In genomic region chr19:45769054-45769782, GRCh38 we compare ENCODE assay signal across 8 cellular contexts. TPM values are rescaled to one million over a fixed set of nuclear protein-coding genes. Genes with fewer than 3 reads are reported as not detected.
DNase-seq lines count a peak whose midpoint lies in the region; TF ChIP-seq lines count a peak whose summit lies in the region.

TSS of gene SIX5 (minus strand) at chr19:45769252. CDS start at chr19:45768844, 408 bp downstream.

- peaks cover 14% of the 10 kb centered on the region for H3K36me3 Mint-ChIP-seq in endothelial cell (ENCODE audit: low read depth, unreplicated experiment)

- H3K27me3 Mint-ChIP-seq in endothelial cell (ENCODE audit: unreplicated experiment), result peaks cover 29% of the 10 kb centered on the region

- H3K4me3 Mint-ChIP-seq in endothelial cell (ENCODE audit: unreplicated experiment), result peak within 1 kb of the TSS; percentile 93

- H3K27ac Mint-ChIP-seq in endothelial cell (ENCODE audit: unreplicated experiment), result peak within 1 kb of the TSS; percentile 92

- H3K4me1 Mint-ChIP-seq in endothelial cell (ENCODE audit: unreplicated experiment), result peaks cover 15% of the 10 kb centered on the region

- TF ChIP-seq CTCF in GM20000 (IDR thresholded peaks at IDR 0.05; ENCODE audit: extremely low read depth, missing control alignments) (no peak), endothelial cell (IDR thresholded peaks at IDR 0.05; ENCODE audit: unreplicated experiment) (no peak)

- peak; percentile 98 for DNase-seq in COLO668 (lab: John Stamatoyannopoulos, UW; ENCODE audit: unreplicated experiment)
- peak; percentile 100 for DNase-seq in GM20000 (ENCODE audit: low spot score)
- peak; percentile 98 for DNase-seq in HT1080 (ENCODE audit: low read depth)
- DNase-seq in NOMO-1 treated with dmso at 0.1 percent for 144 hours (lab: John Stamatoyannopoulos, UW; ENCODE audit: unreplicated experiment), result peak; percentile 92
- DNase-seq in activated CD8-positive, alpha-beta memory T cell treated with anti-CD3 and anti-CD28 coated beads, Interleukin-2, amount 50 U/mL, for 4 hours, result peak; percentile 91
- DNase-seq in endothelial cell (ENCODE audit: low spot score), result peak; percentile 99
- peak; percentile 97 for DNase-seq in midbrain (lab: John Stamatoyannopoulos, UW)
- DNase-seq in stimulated activated CD8-positive, alpha-beta memory T cell treated with anti-CD3 and anti-CD28 coated beads, Interleukin-15, amount 100 ng/mL, for 48 hours (ENCODE audit: low read depth in 2 of 2), result peak; percentile 94 to 96

- no peaks in the 10 kb centered on the region for H3K9me3 Mint-ChIP-seq in endothelial cell (ENCODE audit: unreplicated experiment)

RNA-seq across cellular contexts. Expression of gene SIX5, which starts in this region (rescaled TPM):
- 7.7 and 10.2 TPM in 2 replicates for total RNA-seq in HT1080 (2014; rRNA removed; shearing (Covaris generic))
- polyA plus RNA-seq in HT1080 (2015; cell fraction: cytosol; rRNA removed), result 14.2 and 18.3 TPM in 2 replicates
- 21.5 and 28.7 TPM in 2 replicates for polyA plus RNA-seq in HT1080 (2015; cell fraction: nucleus; rRNA removed)
- total RNA-seq in endothelial cell (ENCODE audit: unreplicated experiment), result 21.9 TPM

Comparison
In these comparisons a context has a peak if more than half of its experiments do, and no peak if none do; other contexts are left out.
1. Peak in every context shown above with its lines: DNase-seq.